In the genomic region with DNA sequence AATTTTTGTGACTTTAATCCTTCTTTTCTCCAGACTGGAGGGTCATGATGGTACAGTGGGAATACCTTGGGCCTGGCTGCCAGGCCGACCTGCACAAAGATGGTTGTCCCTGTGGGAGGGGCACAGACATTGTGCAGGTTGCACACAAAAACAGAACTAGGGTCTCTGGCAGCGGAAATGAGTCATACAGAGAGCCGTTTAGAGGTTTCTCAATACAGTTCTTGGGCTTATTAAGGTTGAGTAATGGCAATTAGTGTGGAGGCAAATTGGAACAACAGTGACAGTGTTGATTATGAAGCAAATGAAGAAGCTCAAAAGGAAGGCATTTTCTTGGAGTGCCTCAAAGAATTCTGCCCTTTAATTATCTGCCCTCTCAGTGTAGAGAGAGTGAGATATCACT, we compare ENCODE assay signal across 21 cellular contexts.
"Had no signal": no experiment of that assay in that cellular context is flagged by ENCODE, and none has a peak within 500 bp of the region (broad histone marks: within the 10 kb centered on the region; RNA-seq: fewer than 3 reads in every experiment).

No MANE protein-coding gene starts in this region.

- H3K36me3 ChIP-seq: lower lobe of right lung, sigmoid colon, transverse colon, WERI-Rb-1 had no signal

- DNase-seq: activated CD4-positive, alpha-beta T cell treated with anti-CD3 and anti-CD28 coated beads for 1 hour; activated CD4-positive, alpha-beta T cell treated with anti-CD3 and anti-CD28 coated beads, Interleukin-2, amount 50 U/mL, for 4 hours; activated CD8-positive, alpha-beta memory T cell treated with anti-CD3 and anti-CD28 coated beads, Interleukin-2, amount 50 U/mL, for 48 hours; activated naive CD4-positive, alpha-beta T cell; activated naive CD8-positive, alpha-beta T cell treated with anti-CD3 and anti-CD28 coated beads for 36 hours; activated T-cell treated with anti-CD3 and anti-CD28 coated beads, Interleukin-2, amount 50 U/mL, for 4 hours; central memory CD4-positive, alpha-beta T cell; dermis blood vessel endothelial cell; effector memory CD4-positive, alpha-beta T cell; foreskin melanocyte; lower lobe of right lung; mesendoderm; mucosa of descending colon; sigmoid colon; stimulated activated CD4-positive, alpha-beta T cell treated with anti-CD3 and anti-CD28 coated beads, Interleukin-15, amount 100 ng/mL, for 24 hours; stimulated activated CD8-positive, alpha-beta memory T cell treated with anti-CD3 and anti-CD28 coated beads, Interleukin-4, amount 100 ng/mL, for 48 hours; stimulated activated naive B cell treated with anti-CD40 and anti-IgM and Interleukin-4, amounts not matched to agents 10 μg/mL and 1 μg/mL and 100 μg/mL, for 72 hours; transverse colon; WERI-Rb-1 had no signal

- H3K27ac ChIP-seq: lower lobe of right lung, sigmoid colon, transverse colon, WERI-Rb-1 had no signal

- H3K27me3 ChIP-seq: sigmoid colon, transverse colon had no signal

- H3K4me2 ChIP-seq: smooth muscle cell had no signal

- H3K4me1 ChIP-seq: lower lobe of right lung, sigmoid colon, transverse colon had no signal

- H3K4me3 ChIP-seq: lower lobe of right lung, mucosa of descending colon, sigmoid colon, smooth muscle cell, transverse colon had no signal

- ATAC-seq: activated T-cell treated with anti-CD3 and anti-CD28 coated beads, Interleukin-2, amount 50 U/mL, for 4 hours; left lobe of liver; lower lobe of right lung; mucosa of descending colon; stimulated activated naive B cell treated with anti-CD40 and anti-IgM and Interleukin-4, amounts not matched to agents 10 μg/mL and 1 μg/mL and 100 μg/mL, for 72 hours had no signal
